ENCODE assay signal across 8 cellular contexts in the genomic region with DNA sequence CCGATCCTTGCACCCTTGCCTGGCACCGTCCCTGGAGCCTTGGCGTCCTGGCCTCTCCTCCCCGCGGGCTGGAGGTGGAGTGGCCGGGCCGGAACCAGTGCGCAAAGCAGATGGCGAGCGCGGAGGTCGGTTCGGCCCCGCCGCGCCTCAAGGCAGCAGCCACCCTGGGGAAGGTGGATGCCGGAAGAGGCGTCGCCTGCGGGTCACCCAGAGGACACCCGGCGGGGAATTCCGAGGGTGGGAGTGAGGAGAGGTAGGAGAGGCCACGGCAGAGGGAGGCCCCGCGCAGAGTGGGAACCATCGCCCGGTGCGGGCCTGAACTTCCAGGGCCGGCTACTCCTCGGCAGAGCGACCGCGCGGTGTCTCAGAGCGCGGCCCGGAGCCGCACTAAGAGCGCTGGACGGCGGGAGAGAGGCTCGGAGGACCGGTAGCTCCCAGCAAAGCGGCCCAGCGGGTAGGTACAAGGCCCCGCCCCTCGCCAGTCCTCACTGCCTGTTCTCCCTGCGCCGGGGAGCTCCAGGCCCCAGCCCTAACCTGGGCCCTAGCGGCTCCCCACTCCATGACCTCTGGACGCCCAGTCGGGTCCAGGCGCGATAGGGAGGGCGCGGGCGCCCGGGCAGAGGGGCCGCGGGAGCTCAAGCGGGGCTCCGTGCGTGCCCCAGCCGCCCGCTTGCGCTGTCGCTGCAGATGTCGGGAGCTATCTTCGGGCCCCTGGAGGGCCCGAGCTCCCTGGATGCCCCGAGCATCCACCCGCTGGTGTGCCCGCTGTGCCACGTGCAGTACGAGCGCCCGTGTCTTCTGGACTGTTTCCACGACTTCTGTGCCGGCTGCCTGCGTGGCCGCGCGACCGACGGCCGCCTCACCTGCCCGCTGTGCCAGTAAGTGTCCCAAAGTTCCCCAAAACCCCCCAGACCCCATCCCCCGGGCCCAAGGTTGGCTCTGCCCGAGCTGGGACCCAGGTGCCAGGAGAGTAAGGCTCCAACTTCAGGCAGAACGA. TPM values are rescaled to one million over a fixed set of nuclear protein-coding genes. Genes with fewer than 3 reads are reported as not detected.
A peak's percentile ranks its signal among the peaks of the same experiment; 100 is the strongest.
DNase-seq lines count a peak whose midpoint lies in the region; ATAC-seq, FAIRE-seq and TF ChIP-seq lines count a peak whose summit lies in the region.

A gene with protein sequence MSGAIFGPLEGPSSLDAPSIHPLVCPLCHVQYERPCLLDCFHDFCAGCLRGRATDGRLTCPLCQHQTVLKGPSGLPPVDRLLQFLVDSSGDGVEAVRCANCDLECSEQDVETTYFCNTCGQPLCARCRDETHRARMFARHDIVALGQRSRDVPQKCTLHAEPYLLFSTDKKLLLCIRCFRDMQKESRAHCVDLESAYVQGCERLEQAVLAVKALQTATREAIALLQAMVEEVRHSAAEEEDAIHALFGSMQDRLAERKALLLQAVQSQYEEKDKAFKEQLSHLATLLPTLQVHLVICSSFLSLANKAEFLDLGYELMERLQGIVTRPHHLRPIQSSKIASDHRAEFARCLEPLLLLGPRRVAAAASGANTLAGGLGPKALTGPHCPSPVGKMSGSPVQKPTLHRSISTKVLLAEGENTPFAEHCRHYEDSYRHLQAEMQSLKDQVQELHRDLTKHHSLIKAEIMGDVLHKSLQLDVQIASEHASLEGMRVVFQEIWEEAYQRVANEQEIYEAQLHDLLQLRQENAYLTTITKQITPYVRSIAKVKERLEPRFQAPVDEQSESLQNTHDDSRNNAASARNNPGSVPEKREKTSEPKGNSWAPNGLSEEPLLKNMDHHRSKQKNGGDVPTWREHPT (plus strand): TSS at position 271 of the 997 bp plus-strand sequence. CDS start 417 bp downstream, at position 688.

- H3K27ac Mint-ChIP-seq in mesothelial cell of epicardium, result peak within 1 kb of the TSS; percentile 97
- H3K27ac Mint-ChIP-seq in stimulated activated effector memory CD8-positive, alpha-beta T cell treated with anti-CD3 and anti-CD28 coated beads, Interleukin-12 subunit alpha, Interleukin-12 subunit beta, amount 100 ng/mL, for 72 hours, result no peak within 1 kb of the TSS

- peak; percentile 41 for ATAC-seq in GM19043 (IDR thresholded peaks at IDR 0.05; ENCODE audit: low read depth, unreplicated experiment)
- ATAC-seq in stimulated activated effector memory CD8-positive, alpha-beta T cell treated with anti-CD3 and anti-CD28 coated beads, Interleukin-12 subunit alpha, Interleukin-12 subunit beta, amount 100 ng/mL, for 72 hours, result peak; percentile 87

- FAIRE-seq in HTR-8/SVneo (lab: Jason Lieb, UNC), result peak; percentile 78

- H3K4me1 Mint-ChIP-seq in mesothelial cell of epicardium, result peaks cover 28% of the 10 kb centered on the region
- peaks cover 19% of the 10 kb centered on the region for H3K4me1 Mint-ChIP-seq in stimulated activated effector memory CD8-positive, alpha-beta T cell treated with anti-CD3 and anti-CD28 coated beads, Interleukin-12 subunit alpha, Interleukin-12 subunit beta, amount 100 ng/mL, for 72 hours

- H3K27me3 Mint-ChIP-seq in mesothelial cell of epicardium (ENCODE audit: low read depth), result no peaks in the 10 kb centered on the region

- peak; percentile 47 for DNase-seq in AG08395 (ENCODE audit: low spot score)
- peak; percentile 85 for DNase-seq in HTR-8/SVneo (ENCODE audit: insufficient read length, low spot score)
- peak; percentile 44 for DNase-seq in activated CD4-positive, alpha-beta T cell treated with anti-CD3 and anti-CD28 coated beads, Interleukin-2, amount 50 U/mL, for 1 hour
- DNase-seq in effector CD8-positive, alpha-beta T cell (lab: John Stamatoyannopoulos, UW), result peak; percentile 13
- peak; percentile 82 to 89 for DNase-seq in mesothelial cell of epicardium (ENCODE audit: low spot score in 2 of 2, unreplicated experiment in 2 of 2)
- peak; percentile 62 to 88 for DNase-seq in stimulated activated effector memory CD8-positive, alpha-beta T cell treated with anti-CD3 and anti-CD28 coated beads, Interleukin-12 subunit alpha, Interleukin-12 subunit beta, amount 100 ng/mL, for 72 hours (ENCODE audit: low spot score in 2 of 2)
- DNase-seq in COR-L47 (lab: John Stamatoyannopoulos, UW), result no peak

- H3K4me3 Mint-ChIP-seq in mesothelial cell of epicardium, result peak within 1 kb of the TSS; percentile 82
- peak within 1 kb of the TSS; percentile 68 for H3K4me3 Mint-ChIP-seq in stimulated activated effector memory CD8-positive, alpha-beta T cell treated with anti-CD3 and anti-CD28 coated beads, Interleukin-12 subunit alpha, Interleukin-12 subunit beta, amount 100 ng/mL, for 72 hours

- no peak for TF ChIP-seq CTCF in mesothelial cell of epicardium (IDR thresholded peaks at IDR 0.05; ENCODE audit: unreplicated experiment)

- no peaks in the 10 kb centered on the region for H3K9me3 Mint-ChIP-seq in mesothelial cell of epicardium
- no peaks in the 10 kb centered on the region for H3K9me3 Mint-ChIP-seq in stimulated activated effector memory CD8-positive, alpha-beta T cell treated with anti-CD3 and anti-CD28 coated beads, Interleukin-12 subunit alpha, Interleukin-12 subunit beta, amount 100 ng/mL, for 72 hours

- H3K36me3 Mint-ChIP-seq in mesothelial cell of epicardium, result peaks cover 4% of the 10 kb centered on the region
- peaks cover 6% of the 10 kb centered on the region for H3K36me3 Mint-ChIP-seq in stimulated activated effector memory CD8-positive, alpha-beta T cell treated with anti-CD3 and anti-CD28 coated beads, Interleukin-12 subunit alpha, Interleukin-12 subunit beta, amount 100 ng/mL, for 72 hours

RNA-seq across cellular contexts. Expression of the gene that starts here (rescaled TPM):
- 467 to 481 TPM (median 477 TPM) in 3 replicates for total RNA-seq in mesothelial cell of epicardium
